Comparison of ENCODE assay signal across 14 cellular contexts in genomic region chr7:130930710-130931109, GRCh38.
A peak's percentile ranks its signal among the peaks of the same experiment; 100 is the strongest.
DNase-seq lines count a peak whose midpoint lies in the region; ATAC-seq and TF ChIP-seq lines count a peak whose summit lies in the region.
"Had no signal": no experiment of that assay in that cellular context is flagged by ENCODE, and none has a peak within 500 bp of the region (broad histone marks: within the 10 kb centered on the region; RNA-seq: fewer than 3 reads in every experiment).

No MANE protein-coding gene starts in this region.

- H3K4me3 ChIP-seq in CD8-positive, alpha-beta memory T cell (ENCODE audit: low read length) = no peak overlapping the region
- H3K4me3 ChIP-seq in SK-N-MC (no peak overlapping the region), skeletal muscle tissue (ENCODE audit: low read length in 3 of 3) (no peak overlapping the region), SK-N-SH (ENCODE audit: low read depth in 2 of 2, low read length in 1 of 2) (no peak overlapping the region)
- H3K4me3 ChIP-seq: mucosa of descending colon had no signal

- no peak for DNase-seq in CD8-positive, alpha-beta memory T cell
- DNase-seq in SK-N-MC (ENCODE audit: low read depth, low spot score) (no peak), GF-D8 (lab: John Stamatoyannopoulos, UW) (no peak), SK-N-SH (no peak), COR-L47 (lab: John Stamatoyannopoulos, UW) (no peak)
- no peak for DNase-seq in effector memory CD8-positive, alpha-beta T cell
- DNase-seq in stimulated activated naive CD4-positive, alpha-beta T cell treated with Interleukin-2 at 50 U/mL for 16 hours (lab: John Stamatoyannopoulos, UW) = no peak
- DNase-seq: activated CD8-positive, alpha-beta memory T cell treated with anti-CD3 and anti-CD28 coated beads for 24 hours; cerebellar nuclear complex; glutamatergic neuron; HCEC 1CT; NCI-H1417 treated with DMSO at 0.1 percent for 48 hours had no signal

- peaks cover 6% of the 10 kb centered on the region for H3K36me3 ChIP-seq in CD8-positive, alpha-beta memory T cell (ENCODE audit: insufficient read depth, low read length)
- H3K36me3 ChIP-seq in SK-N-MC (ENCODE audit: insufficient read depth, low read length) = peaks cover 52% of the 10 kb centered on the region
- H3K36me3 ChIP-seq in skeletal muscle tissue (ENCODE audit: control insufficient read depth in 3 of 3, insufficient read depth in 3 of 3, low read length in 3 of 3) = peaks cover 3 to 13% (median 9%) of the 10 kb centered on the region in 3 donors
- peaks cover 10 to 14% of the 10 kb centered on the region in 2 experiments for H3K36me3 ChIP-seq in SK-N-SH (replicated peaks in 1 of 2; ENCODE audit: control insufficient read depth in 1 of 2, insufficient read depth in 2 of 2, low read length in 1 of 2)

- H3K27me3 Mint-ChIP-seq in CD8-positive, alpha-beta memory T cell = no peaks in the 10 kb centered on the region
- no peaks in the 10 kb centered on the region for H3K27me3 Mint-ChIP-seq in effector memory CD8-positive, alpha-beta T cell

- H3K4me1 ChIP-seq in CD8-positive, alpha-beta memory T cell (ENCODE audit: insufficient read depth, low read length) = peaks cover 78% of the 10 kb centered on the region
- peaks cover 42 to 64% (median 43%) of the 10 kb centered on the region in 3 donors for H3K4me1 ChIP-seq in skeletal muscle tissue (ENCODE audit: control insufficient read depth in 3 of 3, insufficient read depth in 3 of 3, low read length in 3 of 3)
- peaks cover 0 to 12% of the 10 kb centered on the region in 2 experiments; a peak in 1 of 4 replicates for H3K4me1 ChIP-seq in SK-N-SH (ENCODE audit: control insufficient read depth in 1 of 2, insufficient read depth in 2 of 2, low read depth in 1 of 2, low read length in 1 of 2)

- no peak for ATAC-seq in effector memory CD8-positive, alpha-beta T cell (replicated peaks)

- no peaks in the 10 kb centered on the region for H3K9me2 ChIP-seq in SK-N-SH

- H3K27ac Mint-ChIP-seq in CD8-positive, alpha-beta memory T cell = peak overlapping the region; percentile 61 to 92 (median 86)
- peak overlapping the region; percentile 84 to 92 for H3K27ac Mint-ChIP-seq in effector memory CD8-positive, alpha-beta T cell

- TF ChIP-seq EP300 in SK-N-SH (IDR thresholded peaks at IDR 0.05; ENCODE audit: borderline replicate concordance in 1 of 2, low read depth in 1 of 2, low read length in 1 of 2) = no peak

- no peak overlapping the region for H2AFZ ChIP-seq in SK-N-SH (ENCODE audit: low read depth)

- peak overlapping the region in 6 of 7 donors; percentile 7 to 52 (median 36) for H3K4me3 Mint-ChIP-seq in CD8-positive, alpha-beta memory T cell
- peak overlapping the region; percentile 53 to 58 for H3K4me3 Mint-ChIP-seq in effector memory CD8-positive, alpha-beta T cell

- H3K9me3 ChIP-seq in CD8-positive, alpha-beta memory T cell (ENCODE audit: low read length) = no peaks in the 10 kb centered on the region
- no peaks in the 10 kb centered on the region for H3K9me3 ChIP-seq in SK-N-MC (ENCODE audit: low read depth, low read length)
- no peaks in the 10 kb centered on the region for H3K9me3 ChIP-seq in skeletal muscle tissue (ENCODE audit: control insufficient read depth in 3 of 3, low read length in 3 of 3)
- no peaks in the 10 kb centered on the region for H3K9me3 ChIP-seq in SK-N-SH
- H3K9me3 ChIP-seq: mucosa of descending colon had no signal

- H3K4me2 ChIP-seq in SK-N-SH = no peak overlapping the region

- peaks cover 5% of the 10 kb centered on the region for H3F3A ChIP-seq in SK-N-SH (replicated peaks; ENCODE audit: insufficient read depth)

- POLR2A ChIA-PET in CD8-positive, alpha-beta memory T cell (lab: Charles Lee) = interaction anchor here (1.0 kb wide), 2 partner anchors 8 to 10 kb away, joined by 3 to 6 read pairs; no protein-coding TSS in a partner anchor
- POLR2A ChIA-PET in SK-N-SH (lab: Yijun Ruan, JAX) = no interaction called here

- no peak overlapping the region for H3K27ac ChIP-seq in CD8-positive, alpha-beta memory T cell (ENCODE audit: low read depth, low read length)
- peak overlapping the region; percentile 62; the same call in 1 of the 2 replicates for H3K27ac ChIP-seq in SK-N-MC
- peak overlapping the region; percentile 69 for H3K27ac ChIP-seq in skeletal muscle tissue (ENCODE audit: low read depth, low read length)
- H3K27ac ChIP-seq in SK-N-SH (ENCODE audit: low read depth in 2 of 2, low read length in 1 of 2) = no peak overlapping the region

- no peaks in the 10 kb centered on the region for H3K27me3 ChIP-seq in CD8-positive, alpha-beta memory T cell (ENCODE audit: insufficient read depth, low read length, poor library complexity, severe bottlenecking)
- no peaks in the 10 kb centered on the region for H3K27me3 ChIP-seq in skeletal muscle tissue (ENCODE audit: control insufficient read depth in 3 of 3, insufficient read depth in 3 of 3, low read length in 3 of 3)
- H3K27me3 ChIP-seq in SK-N-SH (ENCODE audit: insufficient read depth) = no peaks in the 10 kb centered on the region

- H3K79me2 ChIP-seq in SK-N-SH (ENCODE audit: insufficient read depth) = peaks cover 100% of the 10 kb centered on the region

- CTCF ChIA-PET in CD8-positive, alpha-beta memory T cell (lab: Charles Lee) = interaction anchor here (0.7 to 2.5 kb wide), 5 partner anchors 9 to 49 kb away, joined by 3 to 7 read pairs (median 4); no protein-coding TSS in a partner anchor
- CTCF ChIA-PET in SK-N-SH (lab: Yijun Ruan, JAX) = interaction anchor here (0.9 to 5.3 kb wide), 6 partner anchors 8 to 110 kb away, joined by 3 to 36 read pairs (median 3); no protein-coding TSS in a partner anchor

- H3K9ac ChIP-seq in SK-N-MC (ENCODE audit: insufficient read length) = no peak overlapping the region
- H3K9ac ChIP-seq in skeletal muscle tissue (ENCODE audit: low read depth in 1 of 3, low read length in 3 of 3) = no peak overlapping the region
- no peak overlapping the region for H3K9ac ChIP-seq in SK-N-SH

- H3K4me1 Mint-ChIP-seq in CD8-positive, alpha-beta memory T cell = peaks cover 76 to 98% (median 96%) of the 10 kb centered on the region in 3 donors
- peaks cover 61 to 77% of the 10 kb centered on the region in 2 donors for H3K4me1 Mint-ChIP-seq in effector memory CD8-positive, alpha-beta T cell (ENCODE audit: low read depth in 2 of 2)

- 89% methylated on average over 7 of the region's 7 CpGs for WGBS in SK-N-SH (ENCODE audit: low lambda C conversion rate)

- TF ChIP-seq RAD21 in SK-N-SH (IDR thresholded peaks at IDR 0.05; ENCODE audit: low read length) = no peak

- peaks cover 22% of the 10 kb centered on the region; the same call in 1 of the 2 replicates for H4K20me1 ChIP-seq in SK-N-SH (ENCODE audit: insufficient read depth)

- H3K9me3 Mint-ChIP-seq in CD8-positive, alpha-beta memory T cell = no peaks in the 10 kb centered on the region
- no peaks in the 10 kb centered on the region for H3K9me3 Mint-ChIP-seq in effector memory CD8-positive, alpha-beta T cell

- TF ChIP-seq CTCF in SK-N-SH (IDR thresholded peaks at IDR 0.05) = no peak

- peaks cover 3 to 71% (median 8%) of the 10 kb centered on the region in 3 donors for H3K36me3 Mint-ChIP-seq in CD8-positive, alpha-beta memory T cell
- peaks cover 80% of the 10 kb centered on the region for H3K36me3 Mint-ChIP-seq in effector memory CD8-positive, alpha-beta T cell (ENCODE audit: insufficient read depth)

TF ChIP-seq in SK-N-SH, 30 proteins besides CTCF, POLR2A, EP300 and RAD21 (continues in another document):
- no peak for TF ChIP-seq TAF1 (IDR thresholded peaks at IDR 0.05; ENCODE audit: borderline replicate concordance, low read depth, low read length)
- TF ChIP-seq RXRA (IDR thresholded peaks at IDR 0.05; ENCODE audit: borderline replicate concordance, low read depth) = no peak
- TF ChIP-seq MAX (IDR thresholded peaks at IDR 0.05; ENCODE audit: low read depth) = no peak
- no peak for TF ChIP-seq RFX5 (IDR thresholded peaks at IDR 0.05; ENCODE audit: low read length)
- no peak for TF ChIP-seq SIN3A (IDR thresholded peaks at IDR 0.05; ENCODE audit: borderline replicate concordance, low read depth, low read length)
- no peak for TF ChIP-seq YY1 (IDR thresholded peaks at IDR 0.05; ENCODE audit: low read depth)
- TF ChIP-seq, protein P1, sequence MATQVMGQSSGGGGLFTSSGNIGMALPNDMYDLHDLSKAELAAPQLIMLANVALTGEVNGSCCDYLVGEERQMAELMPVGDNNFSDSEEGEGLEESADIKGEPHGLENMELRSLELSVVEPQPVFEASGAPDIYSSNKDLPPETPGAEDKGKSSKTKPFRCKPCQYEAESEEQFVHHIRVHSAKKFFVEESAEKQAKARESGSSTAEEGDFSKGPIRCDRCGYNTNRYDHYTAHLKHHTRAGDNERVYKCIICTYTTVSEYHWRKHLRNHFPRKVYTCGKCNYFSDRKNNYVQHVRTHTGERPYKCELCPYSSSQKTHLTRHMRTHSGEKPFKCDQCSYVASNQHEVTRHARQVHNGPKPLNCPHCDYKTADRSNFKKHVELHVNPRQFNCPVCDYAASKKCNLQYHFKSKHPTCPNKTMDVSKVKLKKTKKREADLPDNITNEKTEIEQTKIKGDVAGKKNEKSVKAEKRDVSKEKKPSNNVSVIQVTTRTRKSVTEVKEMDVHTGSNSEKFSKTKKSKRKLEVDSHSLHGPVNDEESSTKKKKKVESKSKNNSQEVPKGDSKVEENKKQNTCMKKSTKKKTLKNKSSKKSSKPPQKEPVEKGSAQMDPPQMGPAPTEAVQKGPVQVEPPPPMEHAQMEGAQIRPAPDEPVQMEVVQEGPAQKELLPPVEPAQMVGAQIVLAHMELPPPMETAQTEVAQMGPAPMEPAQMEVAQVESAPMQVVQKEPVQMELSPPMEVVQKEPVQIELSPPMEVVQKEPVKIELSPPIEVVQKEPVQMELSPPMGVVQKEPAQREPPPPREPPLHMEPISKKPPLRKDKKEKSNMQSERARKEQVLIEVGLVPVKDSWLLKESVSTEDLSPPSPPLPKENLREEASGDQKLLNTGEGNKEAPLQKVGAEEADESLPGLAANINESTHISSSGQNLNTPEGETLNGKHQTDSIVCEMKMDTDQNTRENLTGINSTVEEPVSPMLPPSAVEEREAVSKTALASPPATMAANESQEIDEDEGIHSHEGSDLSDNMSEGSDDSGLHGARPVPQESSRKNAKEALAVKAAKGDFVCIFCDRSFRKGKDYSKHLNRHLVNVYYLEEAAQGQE (IDR thresholded peaks at IDR 0.05; ENCODE audit: low read depth, low read length) = no peak
- no peak for TF ChIP-seq PBX3 (IDR thresholded peaks at IDR 0.05)

Comparison
In these comparisons a context has a peak if more than half of its experiments do, and no peak if none do; other contexts are left out.
1. H3K27ac ChIP-seq: peak in SK-N-MC (single experiment) and skeletal muscle tissue (single experiment); none in CD8-positive, alpha-beta memory T cell (single experiment) and SK-N-SH (0 of 2).